In genomic region chr13:99907038-99907437, GRCh38 we compare ENCODE assay signal across 1 cellular context.
TF ChIP-seq lines count a peak whose summit lies in the region.

No MANE protein-coding gene starts in this region.

TF ChIP-seq in K562, 482 proteins besides CTCF, POLR2A, EP300 and RAD21 (continued from another document):
- TF ChIP-seq BCLAF1 (IDR thresholded peaks at IDR 0.05; ENCODE audit: borderline replicate concordance in 1 of 2, control insufficient read depth in 1 of 2, low read depth in 2 of 2, low read length in 1 of 2) = no peak
- no peak for TF ChIP-seq ZKSCAN1 (IDR thresholded peaks at IDR 0.05; ENCODE audit: low read depth, low read length)
- TF ChIP-seq SNAPC5 (CRISPR knock-in tag; IDR thresholded peaks at IDR 0.05) = no peak
- TF ChIP-seq ARNT (IDR thresholded peaks at IDR 0.05) = no peak
- TF ChIP-seq CCNT2 (IDR thresholded peaks at IDR 0.05; ENCODE audit: borderline replicate concordance, extremely low read depth, insufficient read length, low read depth, low read length) = no peak
- TF ChIP-seq BCOR (IDR thresholded peaks at IDR 0.05) = 0 out of 2 replicates have a peak, but pooled peaks have one; percentile 32
- TF ChIP-seq RBM25 (IDR thresholded peaks at IDR 0.05; ENCODE audit: low read depth, low read length, severe bottlenecking) = peak; percentile 60
- TF ChIP-seq TFAP4 (CRISPR knock-in tag; IDR thresholded peaks at IDR 0.05; ENCODE audit: borderline replicate concordance) = no peak
- no peak for TF ChIP-seq YY1 (IDR thresholded peaks at IDR 0.05; ENCODE audit: borderline replicate concordance in 1 of 3, control insufficient read depth in 1 of 3, extremely low read depth in 1 of 3, insufficient read depth in 3 of 3, insufficient read length in 1 of 3, insufficient replicate concordance in 2 of 3, low read depth in 1 of 3, low read length in 2 of 3)
- TF ChIP-seq AFF1 (IDR thresholded peaks at IDR 0.05; ENCODE audit: low read depth in 1 of 2, partially characterized antibody in 2 of 2) = no peak
- TF ChIP-seq ELK1 (CRISPR knock-in tag; IDR thresholded peaks at IDR 0.05) = no peak
- no peak for TF ChIP-seq RB1 (IDR thresholded peaks at IDR 0.05; ENCODE audit: low read depth)
- TF ChIP-seq SMARCA4 (IDR thresholded peaks at IDR 0.05) = no peak
TF ChIP-seq in K562: peak in this region for 2.
